1 cellular context compared by ENCODE assay signal in the genomic region with DNA sequence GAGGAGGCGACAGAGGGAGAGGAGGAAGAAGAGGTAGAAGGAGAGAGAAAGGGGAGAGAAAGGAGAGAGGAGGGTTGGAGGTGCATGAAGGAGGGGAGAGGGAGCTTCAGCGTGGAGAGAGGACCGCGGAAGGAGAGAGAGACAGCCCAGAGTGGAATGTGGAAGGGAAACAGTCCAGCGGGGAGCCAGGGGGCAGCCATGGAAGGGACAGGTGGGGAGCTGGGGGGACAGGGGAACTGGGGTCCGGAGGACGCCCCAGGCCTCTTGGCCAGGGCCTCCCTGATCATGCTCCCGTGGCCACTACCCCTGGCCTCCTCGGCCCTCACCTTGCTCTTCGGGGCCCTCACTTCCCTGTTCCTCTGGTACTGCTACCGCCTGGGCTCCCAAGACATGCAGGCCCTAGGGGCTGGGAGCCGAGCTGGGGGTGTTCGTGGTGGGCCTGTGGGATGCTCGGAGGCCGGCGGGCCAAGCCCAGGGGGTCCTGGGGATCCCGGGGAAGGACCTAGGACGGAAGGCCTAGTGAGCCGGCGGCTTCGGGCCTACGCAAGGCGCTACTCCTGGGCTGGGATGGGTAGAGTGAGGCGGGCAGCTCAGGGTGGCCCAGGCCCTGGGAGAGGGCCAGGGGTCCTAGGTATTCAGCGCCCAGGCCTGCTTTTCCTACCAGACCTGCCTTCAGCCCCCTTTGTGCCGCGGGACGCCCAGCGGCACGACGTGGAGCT.
TF ChIP-seq lines count a peak whose summit lies in the region.

No MANE protein-coding gene starts in this region.

TF ChIP-seq in HepG2, 621 proteins besides CTCF, POLR2A, EP300 and RAD21 (continued from another document and continues in another):
- TF ChIP-seq, protein P1, sequence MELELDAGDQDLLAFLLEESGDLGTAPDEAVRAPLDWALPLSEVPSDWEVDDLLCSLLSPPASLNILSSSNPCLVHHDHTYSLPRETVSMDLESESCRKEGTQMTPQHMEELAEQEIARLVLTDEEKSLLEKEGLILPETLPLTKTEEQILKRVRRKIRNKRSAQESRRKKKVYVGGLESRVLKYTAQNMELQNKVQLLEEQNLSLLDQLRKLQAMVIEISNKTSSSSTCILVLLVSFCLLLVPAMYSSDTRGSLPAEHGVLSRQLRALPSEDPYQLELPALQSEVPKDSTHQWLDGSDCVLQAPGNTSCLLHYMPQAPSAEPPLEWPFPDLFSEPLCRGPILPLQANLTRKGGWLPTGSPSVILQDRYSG (CRISPR knock-in tag; IDR thresholded peaks at IDR 0.05), result no peak
- no peak for TF ChIP-seq NR2C2 (CRISPR knock-in tag; IDR thresholded peaks at IDR 0.05; ENCODE audit: borderline replicate concordance)
- TF ChIP-seq MIXL1 (CRISPR knock-in tag; IDR thresholded peaks at IDR 0.05), result no peak
- no peak for TF ChIP-seq U2AF2 (IDR thresholded peaks at IDR 0.05; ENCODE audit: low read depth, low read length)
- no peak for TF ChIP-seq MBD4 (IDR thresholded peaks at IDR 0.05; ENCODE audit: borderline replicate concordance, low read length)
- peak; percentile 30; the same call in 1 of the 2 replicates for TF ChIP-seq ZNF607 (CRISPR knock-in tag; IDR thresholded peaks at IDR 0.05; ENCODE audit: borderline replicate concordance)
- TF ChIP-seq YEATS4 (CRISPR knock-in tag; IDR thresholded peaks at IDR 0.05; ENCODE audit: borderline replicate concordance), result no peak
- no peak for TF ChIP-seq BORCS8-MEF2B (CRISPR knock-in tag; IDR thresholded peaks at IDR 0.05)
- no peak for TF ChIP-seq NCOA2 (CRISPR knock-in tag; IDR thresholded peaks at IDR 0.05)
- no peak for TF ChIP-seq ZNF644 (CRISPR knock-in tag; IDR thresholded peaks at IDR 0.05; ENCODE audit: low read depth)
- no peak for TF ChIP-seq ZNF24 (IDR thresholded peaks at IDR 0.05)
- TF ChIP-seq, protein P2, sequence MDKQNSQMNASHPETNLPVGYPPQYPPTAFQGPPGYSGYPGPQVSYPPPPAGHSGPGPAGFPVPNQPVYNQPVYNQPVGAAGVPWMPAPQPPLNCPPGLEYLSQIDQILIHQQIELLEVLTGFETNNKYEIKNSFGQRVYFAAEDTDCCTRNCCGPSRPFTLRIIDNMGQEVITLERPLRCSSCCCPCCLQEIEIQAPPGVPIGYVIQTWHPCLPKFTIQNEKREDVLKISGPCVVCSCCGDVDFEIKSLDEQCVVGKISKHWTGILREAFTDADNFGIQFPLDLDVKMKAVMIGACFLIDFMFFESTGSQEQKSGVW (CRISPR knock-in tag; IDR thresholded peaks at IDR 0.05; ENCODE audit: borderline replicate concordance), result no peak
- peak; percentile 96 for TF ChIP-seq ZFY (CRISPR knock-in tag; IDR thresholded peaks at IDR 0.05)
- TF ChIP-seq ZNF256 (CRISPR knock-in tag; conservative IDR thresholded peaks at IDR 0.05), result 0 out of 2 replicates have a peak, but pooled peaks have one; percentile 19
- TF ChIP-seq SIN3B (IDR thresholded peaks at IDR 0.05; ENCODE audit: low read length), result no peak
- no peak for TF ChIP-seq HDAC6 (IDR thresholded peaks at IDR 0.05; ENCODE audit: low read depth, low read length)
- TF ChIP-seq, protein P3, sequence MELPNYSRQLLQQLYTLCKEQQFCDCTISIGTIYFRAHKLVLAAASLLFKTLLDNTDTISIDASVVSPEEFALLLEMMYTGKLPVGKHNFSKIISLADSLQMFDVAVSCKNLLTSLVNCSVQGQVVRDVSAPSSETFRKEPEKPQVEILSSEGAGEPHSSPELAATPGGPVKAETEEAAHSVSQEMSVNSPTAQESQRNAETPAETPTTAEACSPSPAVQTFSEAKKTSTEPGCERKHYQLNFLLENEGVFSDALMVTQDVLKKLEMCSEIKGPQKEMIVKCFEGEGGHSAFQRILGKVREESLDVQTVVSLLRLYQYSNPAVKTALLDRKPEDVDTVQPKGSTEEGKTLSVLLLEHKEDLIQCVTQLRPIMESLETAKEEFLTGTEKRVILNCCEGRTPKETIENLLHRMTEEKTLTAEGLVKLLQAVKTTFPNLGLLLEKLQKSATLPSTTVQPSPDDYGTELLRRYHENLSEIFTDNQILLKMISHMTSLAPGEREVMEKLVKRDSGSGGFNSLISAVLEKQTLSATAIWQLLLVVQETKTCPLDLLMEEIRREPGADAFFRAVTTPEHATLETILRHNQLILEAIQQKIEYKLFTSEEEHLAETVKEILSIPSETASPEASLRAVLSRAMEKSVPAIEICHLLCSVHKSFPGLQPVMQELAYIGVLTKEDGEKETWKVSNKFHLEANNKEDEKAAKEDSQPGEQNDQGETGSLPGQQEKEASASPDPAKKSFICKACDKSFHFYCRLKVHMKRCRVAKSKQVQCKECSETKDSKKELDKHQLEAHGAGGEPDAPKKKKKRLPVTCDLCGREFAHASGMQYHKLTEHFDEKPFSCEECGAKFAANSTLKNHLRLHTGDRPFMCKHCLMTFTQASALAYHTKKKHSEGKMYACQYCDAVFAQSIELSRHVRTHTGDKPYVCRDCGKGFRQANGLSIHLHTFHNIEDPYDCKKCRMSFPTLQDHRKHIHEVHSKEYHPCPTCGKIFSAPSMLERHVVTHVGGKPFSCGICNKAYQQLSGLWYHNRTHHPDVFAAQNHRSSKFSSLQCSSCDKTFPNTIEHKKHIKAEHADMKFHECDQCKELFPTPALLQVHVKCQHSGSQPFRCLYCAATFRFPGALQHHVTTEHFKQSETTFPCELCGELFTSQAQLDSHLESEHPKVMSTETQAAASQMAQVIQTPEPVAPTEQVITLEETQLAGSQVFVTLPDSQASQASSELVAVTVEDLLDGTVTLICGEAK (IDR thresholded peaks at IDR 0.05), result no peak
- TF ChIP-seq, protein P3 (CRISPR knock-in tag; IDR thresholded peaks at IDR 0.05), result peak; percentile 37; the same call in 1 of the 2 replicates
- TF ChIP-seq RXRB (CRISPR knock-in tag; IDR thresholded peaks at IDR 0.05; ENCODE audit: borderline replicate concordance), result no peak
- TF ChIP-seq, protein P4, sequence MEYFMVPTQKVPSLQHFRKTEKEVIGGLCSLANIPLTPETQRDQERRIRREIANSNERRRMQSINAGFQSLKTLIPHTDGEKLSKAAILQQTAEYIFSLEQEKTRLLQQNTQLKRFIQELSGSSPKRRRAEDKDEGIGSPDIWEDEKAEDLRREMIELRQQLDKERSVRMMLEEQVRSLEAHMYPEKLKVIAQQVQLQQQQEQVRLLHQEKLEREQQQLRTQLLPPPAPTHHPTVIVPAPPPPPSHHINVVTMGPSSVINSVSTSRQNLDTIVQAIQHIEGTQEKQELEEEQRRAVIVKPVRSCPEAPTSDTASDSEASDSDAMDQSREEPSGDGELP (IDR thresholded peaks at IDR 0.05; ENCODE audit: borderline replicate concordance, low read depth), result no peak
- peak; percentile 66; the same call in 1 of the 2 replicates for TF ChIP-seq MTF2 (CRISPR knock-in tag; IDR thresholded peaks at IDR 0.05; ENCODE audit: borderline replicate concordance)
- TF ChIP-seq, protein P5, sequence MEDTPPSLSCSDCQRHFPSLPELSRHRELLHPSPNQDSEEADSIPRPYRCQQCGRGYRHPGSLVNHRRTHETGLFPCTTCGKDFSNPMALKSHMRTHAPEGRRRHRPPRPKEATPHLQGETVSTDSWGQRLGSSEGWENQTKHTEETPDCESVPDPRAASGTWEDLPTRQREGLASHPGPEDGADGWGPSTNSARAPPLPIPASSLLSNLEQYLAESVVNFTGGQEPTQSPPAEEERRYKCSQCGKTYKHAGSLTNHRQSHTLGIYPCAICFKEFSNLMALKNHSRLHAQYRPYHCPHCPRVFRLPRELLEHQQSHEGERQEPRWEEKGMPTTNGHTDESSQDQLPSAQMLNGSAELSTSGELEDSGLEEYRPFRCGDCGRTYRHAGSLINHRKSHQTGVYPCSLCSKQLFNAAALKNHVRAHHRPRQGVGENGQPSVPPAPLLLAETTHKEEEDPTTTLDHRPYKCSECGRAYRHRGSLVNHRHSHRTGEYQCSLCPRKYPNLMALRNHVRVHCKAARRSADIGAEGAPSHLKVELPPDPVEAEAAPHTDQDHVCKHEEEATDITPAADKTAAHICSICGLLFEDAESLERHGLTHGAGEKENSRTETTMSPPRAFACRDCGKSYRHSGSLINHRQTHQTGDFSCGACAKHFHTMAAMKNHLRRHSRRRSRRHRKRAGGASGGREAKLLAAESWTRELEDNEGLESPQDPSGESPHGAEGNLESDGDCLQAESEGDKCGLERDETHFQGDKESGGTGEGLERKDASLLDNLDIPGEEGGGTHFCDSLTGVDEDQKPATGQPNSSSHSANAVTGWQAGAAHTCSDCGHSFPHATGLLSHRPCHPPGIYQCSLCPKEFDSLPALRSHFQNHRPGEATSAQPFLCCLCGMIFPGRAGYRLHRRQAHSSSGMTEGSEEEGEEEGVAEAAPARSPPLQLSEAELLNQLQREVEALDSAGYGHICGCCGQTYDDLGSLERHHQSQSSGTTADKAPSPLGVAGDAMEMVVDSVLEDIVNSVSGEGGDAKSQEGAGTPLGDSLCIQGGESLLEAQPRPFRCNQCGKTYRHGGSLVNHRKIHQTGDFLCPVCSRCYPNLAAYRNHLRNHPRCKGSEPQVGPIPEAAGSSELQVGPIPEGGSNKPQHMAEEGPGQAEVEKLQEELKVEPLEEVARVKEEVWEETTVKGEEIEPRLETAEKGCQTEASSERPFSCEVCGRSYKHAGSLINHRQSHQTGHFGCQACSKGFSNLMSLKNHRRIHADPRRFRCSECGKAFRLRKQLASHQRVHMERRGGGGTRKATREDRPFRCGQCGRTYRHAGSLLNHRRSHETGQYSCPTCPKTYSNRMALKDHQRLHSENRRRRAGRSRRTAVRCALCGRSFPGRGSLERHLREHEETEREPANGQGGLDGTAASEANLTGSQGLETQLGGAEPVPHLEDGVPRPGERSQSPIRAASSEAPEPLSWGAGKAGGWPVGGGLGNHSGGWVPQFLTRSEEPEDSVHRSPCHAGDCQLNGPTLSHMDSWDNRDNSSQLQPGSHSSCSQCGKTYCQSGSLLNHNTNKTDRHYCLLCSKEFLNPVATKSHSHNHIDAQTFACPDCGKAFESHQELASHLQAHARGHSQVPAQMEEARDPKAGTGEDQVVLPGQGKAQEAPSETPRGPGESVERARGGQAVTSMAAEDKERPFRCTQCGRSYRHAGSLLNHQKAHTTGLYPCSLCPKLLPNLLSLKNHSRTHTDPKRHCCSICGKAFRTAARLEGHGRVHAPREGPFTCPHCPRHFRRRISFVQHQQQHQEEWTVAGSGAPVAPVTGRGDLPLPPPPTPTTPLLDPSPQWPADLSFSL (CRISPR knock-in tag; IDR thresholded peaks at IDR 0.05), result no peak
- TF ChIP-seq ZNF790 (CRISPR knock-in tag; IDR thresholded peaks at IDR 0.05; ENCODE audit: borderline replicate concordance), result no peak
- TF ChIP-seq ZNF549 (CRISPR knock-in tag; IDR thresholded peaks at IDR 0.05), result no peak
- no peak for TF ChIP-seq SMAD3 (CRISPR knock-in tag; IDR thresholded peaks at IDR 0.05)
- TF ChIP-seq ELF4 (CRISPR knock-in tag; IDR thresholded peaks at IDR 0.05; ENCODE audit: borderline replicate concordance), result no peak
- no peak; the same call in 1 of the 2 replicates for TF ChIP-seq ZNF670 (CRISPR knock-in tag; IDR thresholded peaks at IDR 0.05; ENCODE audit: borderline replicate concordance)
- TF ChIP-seq SNRNP70 (IDR thresholded peaks at IDR 0.05; ENCODE audit: low read depth, low read length), result no peak
- TF ChIP-seq FIP1L1 (IDR thresholded peaks at IDR 0.05; ENCODE audit: borderline replicate concordance, insufficient read depth, low read depth, low read length), result no peak
- TF ChIP-seq NFE2 (CRISPR knock-in tag; IDR thresholded peaks at IDR 0.05), result no peak
- TF ChIP-seq SIX1 (CRISPR knock-in tag; IDR thresholded peaks at IDR 0.05; ENCODE audit: borderline replicate concordance), result no peak
- no peak for TF ChIP-seq TBL1XR1 (IDR thresholded peaks at IDR 0.05; ENCODE audit: borderline replicate concordance, low read length, partially characterized antibody)
- TF ChIP-seq ZEB1 (IDR thresholded peaks at IDR 0.05; ENCODE audit: insufficient replicate concordance, low read depth), result no peak
- TF ChIP-seq, protein P6, sequence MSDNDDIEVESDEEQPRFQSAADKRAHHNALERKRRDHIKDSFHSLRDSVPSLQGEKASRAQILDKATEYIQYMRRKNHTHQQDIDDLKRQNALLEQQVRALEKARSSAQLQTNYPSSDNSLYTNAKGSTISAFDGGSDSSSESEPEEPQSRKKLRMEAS (IDR thresholded peaks at IDR 0.05), result no peak; the same call in 1 of the 2 replicates
- TF ChIP-seq HOXD1 (CRISPR knock-in tag; IDR thresholded peaks at IDR 0.05), result no peak
- TF ChIP-seq ZNF44 (CRISPR knock-in tag; IDR thresholded peaks at IDR 0.05), result no peak
- TF ChIP-seq ZNF746 (CRISPR knock-in tag; IDR thresholded peaks at IDR 0.05), result no peak
